In the genomic region with DNA sequence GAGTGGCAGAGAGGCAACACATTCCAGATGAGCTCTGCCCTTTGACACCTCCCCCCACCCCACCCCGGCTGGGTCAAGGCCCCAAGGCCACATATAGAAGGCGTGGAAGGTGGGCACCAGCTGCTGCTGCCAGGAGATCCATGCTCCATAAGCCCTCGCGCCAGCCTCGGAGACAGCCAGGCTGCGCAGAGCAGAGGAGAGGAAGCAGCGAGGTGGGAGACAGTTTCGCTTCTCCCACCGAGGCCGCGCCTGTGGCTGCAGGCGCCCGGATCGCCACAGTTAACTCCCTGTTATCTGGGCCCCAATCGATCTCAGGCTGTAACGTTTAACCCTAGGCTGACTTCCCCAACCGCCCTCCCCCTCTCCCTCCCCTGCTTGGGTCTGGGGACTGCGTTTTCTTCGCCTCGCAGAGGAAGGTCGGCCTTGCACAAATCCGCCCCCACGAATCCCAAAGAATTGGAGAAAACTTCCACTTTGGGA, we compare ENCODE assay signal across 1 cellular context.
TF ChIP-seq lines count a peak whose summit lies in the region.

No MANE protein-coding gene starts in this region.

TF ChIP-seq in K562, 482 proteins besides CTCF, POLR2A, EP300 and RAD21 (continued from another document and continues in another):
- TF ChIP-seq CREM (IDR thresholded peaks at IDR 0.05; ENCODE audit: low read depth) (0 out of 2 replicates have a peak, but pooled peaks have one; percentile 31), NR2C2 (CRISPR knock-in tag; IDR thresholded peaks at IDR 0.05) (no peak), NR2C2 (tag; IDR thresholded peaks at IDR 0.05) (no peak), RNF2 (IDR thresholded peaks at IDR 0.05) (peak; percentile 64; the same call in 1 of the 2 replicates), ATF6 (CRISPR knock-in tag; IDR thresholded peaks at IDR 0.05) (no peak), ZNF785 (CRISPR knock-in tag; IDR thresholded peaks at IDR 0.05) (no peak), SOX6 (IDR thresholded peaks at IDR 0.05) (no peak), PHF8 (IDR thresholded peaks at IDR 0.05; ENCODE audit: borderline replicate concordance, low read length) (no peak), ZNF830 (CRISPR knock-in tag; IDR thresholded peaks at IDR 0.05) (no peak), SP2 (IDR thresholded peaks at IDR 0.05; ENCODE audit: extremely low read depth, low read depth, low read length, poor library complexity, severe bottlenecking) (no peak), KAT2B (IDR thresholded peaks at IDR 0.05; ENCODE audit: low read depth, low read length) (no peak), HNRNPK (IDR thresholded peaks at IDR 0.05; ENCODE audit: low read depth, low read length, poor library complexity, severe bottlenecking) (no peak), TFAP4 (CRISPR knock-in tag; IDR thresholded peaks at IDR 0.05; ENCODE audit: borderline replicate concordance) (peak; percentile 44; the same call in 1 of the 2 replicates), SMARCE1 (IDR thresholded peaks at IDR 0.05) (0 out of 2 replicates have a peak, but pooled peaks have one; percentile 14), ZNF766 (CRISPR knock-in tag; conservative IDR thresholded peaks at IDR 0.05) (0 out of 2 replicates have a peak, but pooled peaks have one; percentile 28), ATF1 (CRISPR knock-in tag; IDR thresholded peaks at IDR 0.05) (no peak), ATF1 (tag; IDR thresholded peaks at IDR 0.05) (no peak), EWSR1 (IDR thresholded peaks at IDR 0.05; ENCODE audit: borderline replicate concordance, low read depth, partially characterized antibody) (no peak), L3MBTL2 (IDR thresholded peaks at IDR 0.05) (peak; percentile 55), SNRNP70 (optimal IDR thresholded peaks at IDR 0.05; ENCODE audit: low read depth, low read length) (no peak), KDM4B (IDR thresholded peaks at IDR 0.05; ENCODE audit: borderline replicate concordance in 2 of 2, low read depth in 1 of 2) (no peak), CBX5 (IDR thresholded peaks at IDR 0.05; ENCODE audit: borderline replicate concordance, low read depth) (no peak), PTTG1 (tag; IDR thresholded peaks at IDR 0.05; ENCODE audit: low read depth) (no peak), ZNF431 (CRISPR knock-in tag; IDR thresholded peaks at IDR 0.05) (no peak), ZNF263 (CRISPR knock-in tag; IDR thresholded peaks at IDR 0.05; ENCODE audit: borderline replicate concordance) (peak; percentile 32; the same call in 1 of the 2 replicates), FUS (optimal IDR thresholded peaks at IDR 0.05; ENCODE audit: low read depth, low read length) (no peak), ZNF24 (IDR thresholded peaks at IDR 0.05) (no peak), MEF2D (tag; conservative IDR thresholded peaks at IDR 0.05; ENCODE audit: low read depth) (no peak), CEBPG (CRISPR knock-in tag; IDR thresholded peaks at IDR 0.05) (no peak), CEBPG (tag; conservative IDR thresholded peaks at IDR 0.05 in 1 of 2, IDR thresholded peaks at IDR 0.05 in 1 of 2) (no peak), ETV6 (IDR thresholded peaks at IDR 0.05; ENCODE audit: borderline replicate concordance in 1 of 2, low read depth in 2 of 2, low read length in 1 of 2) (no peak), ETV6 (CRISPR knock-in tag; IDR thresholded peaks at IDR 0.05; ENCODE audit: borderline replicate concordance) (no peak), ATF2 (CRISPR knock-in tag; IDR thresholded peaks at IDR 0.05) (no peak), RBM14 (IDR thresholded peaks at IDR 0.05; ENCODE audit: borderline replicate concordance, insufficient read depth, low read depth, low read length) (no peak), ZBTB1 (CRISPR knock-in tag; IDR thresholded peaks at IDR 0.05; ENCODE audit: borderline replicate concordance, low read depth) (no peak), ZNF184 (CRISPR knock-in tag; IDR thresholded peaks at IDR 0.05) (no peak), POLR2B (IDR thresholded peaks at IDR 0.05; ENCODE audit: low read depth, partially characterized antibody) (no peak), TAF1 (IDR thresholded peaks at IDR 0.05; ENCODE audit: control insufficient read depth, extremely low read depth, insufficient read depth, low read length, severe bottlenecking) (no peak), STAT5B (CRISPR knock-in tag; IDR thresholded peaks at IDR 0.05) (no peak), SLC30A9 (CRISPR knock-in tag; IDR thresholded peaks at IDR 0.05) (no peak), CSDE1 (IDR thresholded peaks at IDR 0.05) (no peak), LARP7 (IDR thresholded peaks at IDR 0.05) (no peak), MECOM (CRISPR knock-in tag; IDR thresholded peaks at IDR 0.05) (no peak), KLF16 (IDR thresholded peaks at IDR 0.05) (0 out of 2 replicates have a peak, but pooled peaks have one; percentile 12), HBP1 (CRISPR knock-in tag; IDR thresholded peaks at IDR 0.05) (no peak), SRF (CRISPR knock-in tag; IDR thresholded peaks at IDR 0.05) (no peak), MTF1 (CRISPR knock-in tag; IDR thresholded peaks at IDR 0.05; ENCODE audit: borderline replicate concordance) (no peak), ZNF740 (CRISPR knock-in tag; IDR thresholded peaks at IDR 0.05) (0 out of 2 replicates have a peak, but pooled peaks have one; percentile 55), ZNF740 (tag; IDR thresholded peaks at IDR 0.05) (no peak), PCBP2 (IDR thresholded peaks at IDR 0.05; ENCODE audit: low read depth, low read length, poor library complexity, severe bottlenecking) (no peak), ZNF76 (CRISPR knock-in tag; IDR thresholded peaks at IDR 0.05; ENCODE audit: borderline replicate concordance) (no peak), ETS1 (conservative IDR thresholded peaks at IDR 0.05; ENCODE audit: control insufficient read depth, low read depth, low read length) (no peak), NCOA2 (IDR thresholded peaks at IDR 0.05; ENCODE audit: partially characterized antibody in 2 of 2) (no peak), E2F8 (IDR thresholded peaks at IDR 0.05; ENCODE audit: low read depth, partially characterized antibody) (no peak), KDM2B (CRISPR knock-in tag; IDR thresholded peaks at IDR 0.05) (no peak; the same call in 1 of the 2 replicates)
- TF ChIP-seq, protein P1, sequence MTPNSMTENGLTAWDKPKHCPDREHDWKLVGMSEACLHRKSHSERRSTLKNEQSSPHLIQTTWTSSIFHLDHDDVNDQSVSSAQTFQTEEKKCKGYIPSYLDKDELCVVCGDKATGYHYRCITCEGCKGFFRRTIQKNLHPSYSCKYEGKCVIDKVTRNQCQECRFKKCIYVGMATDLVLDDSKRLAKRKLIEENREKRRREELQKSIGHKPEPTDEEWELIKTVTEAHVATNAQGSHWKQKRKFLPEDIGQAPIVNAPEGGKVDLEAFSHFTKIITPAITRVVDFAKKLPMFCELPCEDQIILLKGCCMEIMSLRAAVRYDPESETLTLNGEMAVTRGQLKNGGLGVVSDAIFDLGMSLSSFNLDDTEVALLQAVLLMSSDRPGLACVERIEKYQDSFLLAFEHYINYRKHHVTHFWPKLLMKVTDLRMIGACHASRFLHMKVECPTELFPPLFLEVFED (CRISPR knock-in tag; conservative IDR thresholded peaks at IDR 0.05), result no peak
- TF ChIP-seq, protein P2, sequence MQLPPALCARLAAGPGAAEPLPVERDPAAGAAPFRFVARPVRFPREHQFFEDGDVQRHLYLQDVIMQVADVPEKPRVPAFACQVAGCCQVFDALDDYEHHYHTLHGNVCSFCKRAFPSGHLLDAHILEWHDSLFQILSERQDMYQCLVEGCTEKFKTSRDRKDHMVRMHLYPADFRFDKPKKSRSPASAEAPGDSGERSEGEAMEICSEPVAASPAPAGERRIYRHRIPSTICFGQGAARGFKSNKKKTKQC (CRISPR knock-in tag; IDR thresholded peaks at IDR 0.05), result no peak
- TF ChIP-seq, protein P3, sequence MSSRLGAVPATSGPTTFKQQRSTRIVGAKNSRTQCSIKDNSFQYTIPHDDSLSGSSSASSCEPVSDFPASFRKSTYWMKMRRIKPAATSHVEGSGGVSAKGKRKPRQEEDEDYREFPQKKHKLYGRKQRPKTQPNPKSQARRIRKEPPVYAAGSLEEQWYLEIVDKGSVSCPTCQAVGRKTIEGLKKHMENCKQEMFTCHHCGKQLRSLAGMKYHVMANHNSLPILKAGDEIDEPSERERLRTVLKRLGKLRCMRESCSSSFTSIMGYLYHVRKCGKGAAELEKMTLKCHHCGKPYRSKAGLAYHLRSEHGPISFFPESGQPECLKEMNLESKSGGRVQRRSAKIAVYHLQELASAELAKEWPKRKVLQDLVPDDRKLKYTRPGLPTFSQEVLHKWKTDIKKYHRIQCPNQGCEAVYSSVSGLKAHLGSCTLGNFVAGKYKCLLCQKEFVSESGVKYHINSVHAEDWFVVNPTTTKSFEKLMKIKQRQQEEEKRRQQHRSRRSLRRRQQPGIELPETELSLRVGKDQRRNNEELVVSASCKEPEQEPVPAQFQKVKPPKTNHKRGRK (tag; IDR thresholded peaks at IDR 0.05), result no peak
